Comparison of ENCODE assay signal across 1 cellular context in the genomic region with DNA sequence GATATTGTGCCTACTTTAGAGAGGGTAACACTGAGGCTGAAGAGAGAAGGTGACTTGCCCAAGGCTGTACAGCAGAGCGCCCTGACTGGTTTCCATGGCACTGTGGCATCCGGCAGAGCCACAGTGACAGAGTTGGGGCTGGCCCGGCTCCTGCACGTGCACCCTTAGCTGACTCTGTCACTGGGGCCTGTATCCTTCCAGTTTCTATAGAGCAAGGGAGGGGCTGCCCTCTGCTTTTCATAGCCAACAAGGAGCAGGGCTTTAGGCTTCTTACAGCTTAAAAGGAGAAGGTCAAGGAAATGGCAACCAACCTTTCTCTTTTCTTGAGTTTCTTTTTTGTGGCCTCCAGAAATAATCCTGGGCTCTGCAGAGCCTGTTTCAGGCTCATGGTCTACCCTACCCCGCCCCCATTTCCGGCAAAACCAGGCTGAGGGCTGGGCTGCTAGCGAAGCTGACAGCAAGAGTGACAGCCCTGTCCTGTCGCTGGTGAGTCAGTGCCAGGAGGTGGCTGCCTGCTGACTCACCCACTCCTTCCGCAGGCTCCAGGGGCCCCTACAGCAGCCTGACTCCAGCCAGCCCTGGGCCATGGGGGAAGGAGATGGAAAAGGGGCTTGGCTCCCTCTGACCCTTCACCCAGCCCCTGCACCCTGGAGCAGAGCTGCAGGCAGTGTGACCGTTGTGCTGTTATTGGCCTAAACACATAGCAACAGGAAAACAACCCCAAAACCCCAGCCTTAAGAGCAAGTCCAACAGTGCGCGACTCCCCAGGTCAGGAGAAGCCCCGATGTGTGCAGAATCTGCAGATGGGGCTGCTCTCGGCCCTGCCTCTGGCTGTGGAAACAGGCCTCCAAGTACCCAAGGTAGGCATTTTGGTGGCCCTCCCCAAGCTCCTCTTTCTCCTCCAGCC.
TF ChIP-seq lines count a peak whose summit lies in the region.

No MANE protein-coding gene starts in this region.

TF ChIP-seq in SK-N-SH, 30 proteins besides CTCF, POLR2A, EP300 and RAD21 (continued from another document):
- TF ChIP-seq, protein P1, sequence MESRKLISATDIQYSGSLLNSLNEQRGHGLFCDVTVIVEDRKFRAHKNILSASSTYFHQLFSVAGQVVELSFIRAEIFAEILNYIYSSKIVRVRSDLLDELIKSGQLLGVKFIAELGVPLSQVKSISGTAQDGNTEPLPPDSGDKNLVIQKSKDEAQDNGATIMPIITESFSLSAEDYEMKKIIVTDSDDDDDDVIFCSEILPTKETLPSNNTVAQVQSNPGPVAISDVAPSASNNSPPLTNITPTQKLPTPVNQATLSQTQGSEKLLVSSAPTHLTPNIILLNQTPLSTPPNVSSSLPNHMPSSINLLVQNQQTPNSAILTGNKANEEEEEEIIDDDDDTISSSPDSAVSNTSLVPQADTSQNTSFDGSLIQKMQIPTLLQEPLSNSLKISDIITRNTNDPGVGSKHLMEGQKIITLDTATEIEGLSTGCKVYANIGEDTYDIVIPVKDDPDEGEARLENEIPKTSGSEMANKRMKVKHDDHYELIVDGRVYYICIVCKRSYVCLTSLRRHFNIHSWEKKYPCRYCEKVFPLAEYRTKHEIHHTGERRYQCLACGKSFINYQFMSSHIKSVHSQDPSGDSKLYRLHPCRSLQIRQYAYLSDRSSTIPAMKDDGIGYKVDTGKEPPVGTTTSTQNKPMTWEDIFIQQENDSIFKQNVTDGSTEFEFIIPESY (IDR thresholded peaks at IDR 0.05; ENCODE audit: borderline replicate concordance, low read depth), result no peak
- TF ChIP-seq TAF1 (IDR thresholded peaks at IDR 0.05; ENCODE audit: borderline replicate concordance, low read depth, low read length), result peak; percentile 17; the same call in 1 of the 2 replicates
- TF ChIP-seq JUND (IDR thresholded peaks at IDR 0.05), result peak; percentile 92
- TF ChIP-seq, protein P2, sequence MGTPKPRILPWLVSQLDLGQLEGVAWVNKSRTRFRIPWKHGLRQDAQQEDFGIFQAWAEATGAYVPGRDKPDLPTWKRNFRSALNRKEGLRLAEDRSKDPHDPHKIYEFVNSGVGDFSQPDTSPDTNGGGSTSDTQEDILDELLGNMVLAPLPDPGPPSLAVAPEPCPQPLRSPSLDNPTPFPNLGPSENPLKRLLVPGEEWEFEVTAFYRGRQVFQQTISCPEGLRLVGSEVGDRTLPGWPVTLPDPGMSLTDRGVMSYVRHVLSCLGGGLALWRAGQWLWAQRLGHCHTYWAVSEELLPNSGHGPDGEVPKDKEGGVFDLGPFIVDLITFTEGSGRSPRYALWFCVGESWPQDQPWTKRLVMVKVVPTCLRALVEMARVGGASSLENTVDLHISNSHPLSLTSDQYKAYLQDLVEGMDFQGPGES (IDR thresholded peaks at IDR 0.05; ENCODE audit: low read depth, low read length), result no peak
- peak; percentile 96 for TF ChIP-seq FOSL2 (IDR thresholded peaks at IDR 0.05; ENCODE audit: borderline replicate concordance, low read depth)
- TF ChIP-seq, protein P3, sequence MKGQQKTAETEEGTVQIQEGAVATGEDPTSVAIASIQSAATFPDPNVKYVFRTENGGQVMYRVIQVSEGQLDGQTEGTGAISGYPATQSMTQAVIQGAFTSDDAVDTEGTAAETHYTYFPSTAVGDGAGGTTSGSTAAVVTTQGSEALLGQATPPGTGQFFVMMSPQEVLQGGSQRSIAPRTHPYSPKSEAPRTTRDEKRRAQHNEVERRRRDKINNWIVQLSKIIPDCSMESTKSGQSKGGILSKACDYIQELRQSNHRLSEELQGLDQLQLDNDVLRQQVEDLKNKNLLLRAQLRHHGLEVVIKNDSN (IDR thresholded peaks at IDR 0.05; ENCODE audit: borderline replicate concordance, low read depth), result no peak
- TF ChIP-seq, protein P4, sequence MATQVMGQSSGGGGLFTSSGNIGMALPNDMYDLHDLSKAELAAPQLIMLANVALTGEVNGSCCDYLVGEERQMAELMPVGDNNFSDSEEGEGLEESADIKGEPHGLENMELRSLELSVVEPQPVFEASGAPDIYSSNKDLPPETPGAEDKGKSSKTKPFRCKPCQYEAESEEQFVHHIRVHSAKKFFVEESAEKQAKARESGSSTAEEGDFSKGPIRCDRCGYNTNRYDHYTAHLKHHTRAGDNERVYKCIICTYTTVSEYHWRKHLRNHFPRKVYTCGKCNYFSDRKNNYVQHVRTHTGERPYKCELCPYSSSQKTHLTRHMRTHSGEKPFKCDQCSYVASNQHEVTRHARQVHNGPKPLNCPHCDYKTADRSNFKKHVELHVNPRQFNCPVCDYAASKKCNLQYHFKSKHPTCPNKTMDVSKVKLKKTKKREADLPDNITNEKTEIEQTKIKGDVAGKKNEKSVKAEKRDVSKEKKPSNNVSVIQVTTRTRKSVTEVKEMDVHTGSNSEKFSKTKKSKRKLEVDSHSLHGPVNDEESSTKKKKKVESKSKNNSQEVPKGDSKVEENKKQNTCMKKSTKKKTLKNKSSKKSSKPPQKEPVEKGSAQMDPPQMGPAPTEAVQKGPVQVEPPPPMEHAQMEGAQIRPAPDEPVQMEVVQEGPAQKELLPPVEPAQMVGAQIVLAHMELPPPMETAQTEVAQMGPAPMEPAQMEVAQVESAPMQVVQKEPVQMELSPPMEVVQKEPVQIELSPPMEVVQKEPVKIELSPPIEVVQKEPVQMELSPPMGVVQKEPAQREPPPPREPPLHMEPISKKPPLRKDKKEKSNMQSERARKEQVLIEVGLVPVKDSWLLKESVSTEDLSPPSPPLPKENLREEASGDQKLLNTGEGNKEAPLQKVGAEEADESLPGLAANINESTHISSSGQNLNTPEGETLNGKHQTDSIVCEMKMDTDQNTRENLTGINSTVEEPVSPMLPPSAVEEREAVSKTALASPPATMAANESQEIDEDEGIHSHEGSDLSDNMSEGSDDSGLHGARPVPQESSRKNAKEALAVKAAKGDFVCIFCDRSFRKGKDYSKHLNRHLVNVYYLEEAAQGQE (IDR thresholded peaks at IDR 0.05; ENCODE audit: low read depth, low read length), result no peak
- peak; percentile 78; the same call in 1 of the 2 replicates for TF ChIP-seq SIN3A (IDR thresholded peaks at IDR 0.05; ENCODE audit: borderline replicate concordance, low read depth, low read length)
- peak; percentile 85 for TF ChIP-seq TCF12 (IDR thresholded peaks at IDR 0.05)
- no peak for TF ChIP-seq SMC3 (IDR thresholded peaks at IDR 0.05; ENCODE audit: low read depth, low read length)
- no peak for TF ChIP-seq EZH2phosphoT487 (IDR thresholded peaks at IDR 0.05; ENCODE audit: borderline replicate concordance, low read depth)
- TF ChIP-seq NFIC (IDR thresholded peaks at IDR 0.05; ENCODE audit: borderline replicate concordance), result peak; percentile 80
- TF ChIP-seq RCOR1 (IDR thresholded peaks at IDR 0.05; ENCODE audit: low read length), result no peak
- no peak for TF ChIP-seq YY1 (IDR thresholded peaks at IDR 0.05; ENCODE audit: low read depth)
- TF ChIP-seq FOXJ3 (CRISPR knock-in tag; IDR thresholded peaks at IDR 0.05), result no peak
